Comparison of ENCODE assay signal across 1 cellular context in genomic region chr11:86991341-86991740, GRCh38.
TF ChIP-seq lines count a peak whose summit lies in the region.

No MANE protein-coding gene starts in this region.

TF ChIP-seq in HEK293, 187 proteins besides CTCF, POLR2A, EP300 and RAD21 (continued from another document):
- TF ChIP-seq ZNF518A (tag by site-specific recombination; conservative IDR thresholded peaks at IDR 0.05; ENCODE audit: low read depth) (no peak), TRIM28 (IDR thresholded peaks at IDR 0.05; ENCODE audit: borderline replicate concordance, low read length) (no peak), ZNF747 (tag by site-specific recombination; IDR thresholded peaks at IDR 0.05) (no peak), ELK4 (IDR thresholded peaks at IDR 0.05; ENCODE audit: borderline replicate concordance, low read depth, low read length) (no peak), ZSCAN4 (tag by site-specific recombination; IDR thresholded peaks at IDR 0.05) (no peak), KLF8 (tag by site-specific recombination; IDR thresholded peaks at IDR 0.05) (peak; percentile 47; the same call in 1 of the 2 replicates), HIC1 (tag by site-specific recombination; IDR thresholded peaks at IDR 0.05) (no peak), SCRT2 (tag by site-specific recombination; IDR thresholded peaks at IDR 0.05) (0 out of 2 replicates have a peak, but pooled peaks have one; percentile 31), ZNF366 (tag by site-specific recombination; conservative IDR thresholded peaks at IDR 0.05) (peak; percentile 48), ZNF473 (tag by site-specific recombination; IDR thresholded peaks at IDR 0.05) (no peak), ZBTB44 (tag by site-specific recombination; IDR thresholded peaks at IDR 0.05) (no peak), ZSCAN23 (tag by site-specific recombination; IDR thresholded peaks at IDR 0.05) (0 out of 2 replicates have a peak, but pooled peaks have one; percentile 46), ZNF629 (tag by site-specific recombination; IDR thresholded peaks at IDR 0.05) (peak; percentile 38; the same call in 1 of the 2 replicates)
TF ChIP-seq in HEK293: peak in this region for 12.
